ENCODE assay signal across 11 cellular contexts in the genomic region with DNA sequence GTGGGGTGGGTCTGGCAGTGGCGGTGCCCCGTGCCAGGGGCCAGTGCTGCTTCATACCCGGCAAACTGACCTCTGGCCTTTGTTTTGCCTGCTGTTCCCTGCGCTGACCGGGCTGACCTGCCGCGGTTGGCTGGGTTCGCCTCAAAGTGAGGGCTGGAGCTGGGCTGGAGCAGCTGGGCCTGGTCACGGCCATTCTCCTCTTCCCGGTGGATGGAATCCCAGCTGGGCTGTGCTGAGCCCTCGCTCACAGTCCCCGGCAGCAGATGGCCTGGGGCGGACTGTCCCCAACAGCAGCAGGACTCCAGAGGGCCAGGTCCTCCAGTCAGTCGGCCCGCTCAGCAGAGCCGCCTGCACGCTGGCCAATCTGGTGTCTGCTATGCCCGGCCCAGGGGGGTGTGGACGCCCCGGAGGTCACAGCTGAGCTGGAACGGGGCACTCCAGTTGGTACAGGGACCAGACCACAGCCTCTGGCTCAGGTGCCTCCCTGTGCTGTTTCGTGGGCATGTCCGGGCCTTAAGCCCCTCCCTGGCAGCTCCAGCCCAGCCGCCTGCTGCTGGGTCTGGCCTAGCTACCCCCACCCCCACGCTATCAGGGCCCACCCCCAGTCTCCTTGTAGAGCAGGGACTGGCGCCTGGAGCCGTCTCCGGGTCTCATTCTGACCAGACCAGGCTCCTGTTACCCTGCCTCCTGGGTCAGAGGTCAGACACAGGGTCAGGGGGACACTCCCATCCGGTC. TPM values are rescaled to one million over a fixed set of nuclear protein-coding genes. Genes with fewer than 3 reads are reported as not detected.
DNase-seq lines count a peak whose midpoint lies in the region; ATAC-seq and TF ChIP-seq lines count a peak whose summit lies in the region.
"Had no signal": no experiment of that assay in that cellular context is flagged by ENCODE, and none has a peak within 500 bp of the region (broad histone marks: within the 10 kb centered on the region; RNA-seq: fewer than 3 reads in every experiment).

No MANE protein-coding gene starts in this region.

- H3K9me3 ChIP-seq in heart right ventricle: no peaks in the 10 kb centered on the region
- H3K9me3 ChIP-seq: transverse colon had no signal

- H3K4me1 ChIP-seq in heart right ventricle: peaks cover 14 to 28% (median 21%) of the 10 kb centered on the region in 9 donors

- intact Hi-C loops in heart right ventricle (cut with DNase I): loop anchor here in 1 of 10 donors (5.0 kb wide), 1 partner anchor 37 kb away; a partner anchor contains a TSS

- peaks cover 0 to 60% (median 9%) of the 10 kb centered on the region in 9 donors for H3K36me3 ChIP-seq in heart right ventricle
- H3K36me3 ChIP-seq: transverse colon had no signal

- ATAC-seq in heart right ventricle (peak; percentile 1 to 27 (median 16)), GM18502 (IDR thresholded peaks at IDR 0.05; ENCODE audit: poor library complexity, unreplicated experiment) (no peak)

- DNase-seq in NCI-H524 (lab: John Stamatoyannopoulos, UW) (peak; percentile 78 to 94), heart right ventricle (no peak), retina (peak; percentile 87), 8988T (no peak), HCEC 1CT (no peak)
- DNase-seq: activated T-cell treated with anti-CD3 and anti-CD28 coated beads, Interleukin-2, amount 50 U/mL, for 48 hours; naive B cell; NCI-H774; T1000; transverse colon had no signal

- no peak overlapping the region for H3K4me3 ChIP-seq in heart right ventricle
- H3K4me3 ChIP-seq: transverse colon had no signal

- TF ChIP-seq CTCF in heart right ventricle (IDR thresholded peaks at IDR 0.05): no peak

- peak overlapping the region in 4 of 10 donors; percentile 4 to 49 (median 26) for H3K27ac ChIP-seq in heart right ventricle
- H3K27ac ChIP-seq: transverse colon had no signal

- WGBS in heart right ventricle, 2 donors: 52 to 67% methylated on average over 29 of the region's 29 CpGs

- no peaks in the 10 kb centered on the region for H3K27me3 ChIP-seq in heart right ventricle
- H3K27me3 ChIP-seq: transverse colon had no signal

RNA-seq across cellular contexts. Expression of a gene that starts 1.3 kb away (rescaled TPM):
- total RNA-seq in heart right ventricle: under 1 TPM; 0.11 to 0.80 (median 0.27) TPM
- under 1 TPM; 0.61 to 0.95 TPM for polyA plus RNA-seq in heart right ventricle

RNA-seq across cellular contexts. Expression of a gene that starts 6.6 kb away (rescaled TPM):
- 10 to 100 TPM; 34.5 to 75.9 (median 43.8) TPM for total RNA-seq in heart right ventricle
- 100 to 1,000 TPM; 123 to 237 TPM for polyA plus RNA-seq in heart right ventricle

RNA-seq across cellular contexts. Expression of a gene that starts 12.2 kb away (rescaled TPM):
- total RNA-seq in heart right ventricle: 100 to 1,000 TPM in 4 of 10 donors, 10 to 100 TPM in 6; 68.8 to 152 (median 87.8) TPM
- polyA plus RNA-seq in heart right ventricle: 100 to 1,000 TPM; 163 to 474 TPM

RNA-seq across cellular contexts. Expression of a gene that starts 19.7 kb away (rescaled TPM):
- 10 to 100 TPM in 4 of 10 donors, 1 to 10 TPM in 6; 7.6 to 13.7 (median 9.9) TPM for total RNA-seq in heart right ventricle
- 10 to 100 TPM in 1 of 2 donors, 1 to 10 TPM in 1; 7.1 to 23.8 TPM for polyA plus RNA-seq in heart right ventricle

RNA-seq across cellular contexts. Expression of a gene that starts 38.5 kb away (rescaled TPM):
- total RNA-seq in heart right ventricle: 100 to 1,000 TPM in 3 of 10 donors, 10 to 100 TPM in 7; 66.8 to 118 (median 89.2) TPM
- 100 to 1,000 TPM; 101 to 261 TPM for polyA plus RNA-seq in heart right ventricle

Comparison
In these comparisons a context has a peak if more than half of its experiments do, and no peak if none do; other contexts are left out.
1. DNase-seq: peak in NCI-H524 (2 of 2) and retina (single experiment); none in heart right ventricle (0 of 2), 8988T (single experiment) and HCEC 1CT (single experiment).